ENCODE assay signal across 18 cellular contexts in genomic region chr12:110186059-110186458, GRCh38.
DNase-seq lines count a peak whose midpoint lies in the region; ATAC-seq, FAIRE-seq and TF ChIP-seq lines count a peak whose summit lies in the region.
"Had no signal": no experiment of that assay in that cellular context is flagged by ENCODE, and none has a peak within 500 bp of the region (broad histone marks: within the 10 kb centered on the region; RNA-seq: fewer than 3 reads in every experiment).

No MANE protein-coding gene starts in this region.

- in situ Hi-C loops in GM23248 (cut with MboI) (no loop called here), GM12878 (cut with MboI) (no loop called here)

- H3K27ac ChIP-seq in GM23248 = no peak overlapping the region
- H3K27ac ChIP-seq in GM12878 (ENCODE audit: control insufficient read depth, insufficient read depth) = no peak overlapping the region
- no peak overlapping the region for H3K27ac ChIP-seq in pancreas
- no peak overlapping the region for H3K27ac ChIP-seq in substantia nigra (ENCODE audit: low read depth, low read length, poor library complexity, severe bottlenecking)
- H3K27ac ChIP-seq: C4-2B, KMS-11 had no signal

- no peak for TF ChIP-seq CTCF in GM12878 (IDR thresholded peaks at IDR 0.05 in 2 of 3, conservative IDR thresholded peaks at IDR 0.05 in 1 of 3; ENCODE audit: control insufficient read depth in 2 of 3, extremely low read depth in 1 of 3, insufficient read depth in 1 of 3, low read depth in 3 of 3, low read length in 3 of 3)
- TF ChIP-seq CTCF in pancreas (IDR thresholded peaks at IDR 0.05) = no peak

- peak; percentile 2 for DNase-seq in GM23248
- no peak for DNase-seq in GM12878 (ENCODE audit: low read depth, low spot score)
- DNase-seq in pancreas = no peak
- no peak for DNase-seq in substantia nigra (lab: John Stamatoyannopoulos, UW)
- no peak for DNase-seq in foreskin melanocyte
- DNase-seq: AML-193; Caco-2; CD4-positive, alpha-beta T cell; GDM1; HCEC 1CT; HFFc6 had no signal

- peaks cover 6% of the 10 kb centered on the region for H3F3A ChIP-seq in GM23248 (ENCODE audit: insufficient read depth)

- no peak for ATAC-seq in GM12878
- ATAC-seq in pancreas = no peak
- ATAC-seq in HG02571 (IDR thresholded peaks at IDR 0.05; ENCODE audit: unreplicated experiment) = no peak

- H3K9me2 ChIP-seq in GM23248 (ENCODE audit: insufficient read depth) = no peaks in the 10 kb centered on the region

- WGBS in GM23248 (ENCODE audit: low coverage in 1 of 2, low lambda C conversion rate in 2 of 2, missing lambda C conversion rate in 2 of 2), 2 experiments = 100% methylated on average over 1 of the region's 1 CpG
- WGBS in GM12878 (ENCODE audit: insufficient coverage, insufficient replicate concordance, low lambda C conversion rate, missing lambda C conversion rate) = 100% methylated on average over 1 of the region's 1 CpG
- 98% methylated on average over 1 of the region's 1 CpG for whole genome bisulfite sequencing in pancreas, 2 donors

- no peak for TF ChIP-seq POLR2A in GM12878 (IDR thresholded peaks at IDR 0.05; ENCODE audit: low read depth, low read length)

- RAD21 ChIA-PET in GM12878 (lab: Charles Lee; ENCODE audit: unreplicated experiment) = no interaction called here

- no peak for TF ChIP-seq EP300 in GM12878 (IDR thresholded peaks at IDR 0.05; ENCODE audit: borderline replicate concordance in 1 of 2, control insufficient read depth in 1 of 2, low read depth in 2 of 2, low read length in 2 of 2)

- H3K4me1 ChIP-seq in GM23248 (ENCODE audit: insufficient read depth) = peaks cover 9% of the 10 kb centered on the region
- no peaks in the 10 kb centered on the region for H3K4me1 ChIP-seq in GM12878 (ENCODE audit: control insufficient read depth, insufficient read depth, low read length)
- no peaks in the 10 kb centered on the region for H3K4me1 ChIP-seq in pancreas
- H3K4me1 ChIP-seq: Caco-2 had no signal

- H3K4me2 ChIP-seq in GM23248 (ENCODE audit: unreplicated experiment) (no peak overlapping the region), GM12878 (ENCODE audit: control insufficient read depth, insufficient read depth) (no peak overlapping the region)
- H3K4me2 ChIP-seq: KMS-11 had no signal

- H3K4me3 ChIP-seq in GM23248 = no peak overlapping the region
- H3K4me3 ChIP-seq in GM12878 = no peak overlapping the region
- no peak overlapping the region for H3K4me3 ChIP-seq in pancreas

- H3K9ac ChIP-seq in GM23248 (no peak overlapping the region), GM12878 (ENCODE audit: control insufficient read depth, insufficient read depth, low read length) (no peak overlapping the region)
- H3K9ac ChIP-seq: KMS-11 had no signal

- intact Hi-C loops in GM12878 (cut with micrococcal nuclease; ENCODE audit: unreplicated experiment) = no loop called here
- intact Hi-C loops in pancreas (cut with DNase I) = no loop called here

- TF ChIP-seq RAD21 in GM12878 (IDR thresholded peaks at IDR 0.05; ENCODE audit: insufficient read depth, low read depth, low read length) = no peak

- FAIRE-seq in G401.6 (lab: Jason Lieb, UNC) (peak; percentile 80), GM12878 (lab: Jason Lieb, UNC) (no peak), pancreas (lab: Jason Lieb, UNC) (peak; percentile 5)
- FAIRE-seq: A204.1, D721Med, H54 had no signal

- POLR2A ChIA-PET in GM12878 (lab: Charles Lee) = no interaction called here

- SMC1A ChIA-PET in GM12878 (lab: Charles Lee; ENCODE audit: uncharacterized antibody, unreplicated experiment) = interaction anchor here (1.6 kb wide), 1 partner anchor 10 kb away, joined by 4 read pairs; no protein-coding TSS in a partner anchor

- H3K27me3 ChIP-seq in GM23248 (replicated peaks; ENCODE audit: insufficient read depth) (no peaks in the 10 kb centered on the region), GM12878 (replicated peaks in 1 of 2; ENCODE audit: control insufficient read depth in 2 of 2, insufficient read depth in 2 of 2, low read length in 1 of 2) (no peaks in the 10 kb centered on the region), pancreas (no peaks in the 10 kb centered on the region)

- H3K9me3 ChIP-seq in GM23248 (ENCODE audit: low read depth) (no peaks in the 10 kb centered on the region), GM12878 (replicated peaks; ENCODE audit: control insufficient read depth, insufficient read depth, low read length) (no peaks in the 10 kb centered on the region; the same call in none of the 3 replicates), pancreas (peaks cover 0 to 4% (median 0%) of the 10 kb centered on the region in 4 donors)

- H4K20me1 ChIP-seq in GM23248 (ENCODE audit: insufficient read depth) = no peaks in the 10 kb centered on the region
- H4K20me1 ChIP-seq in GM12878 (ENCODE audit: control insufficient read depth, insufficient read depth) = no peaks in the 10 kb centered on the region

- no peak overlapping the region for H2AFZ ChIP-seq in GM23248
- H2AFZ ChIP-seq in GM12878 (ENCODE audit: control insufficient read depth, low read depth, low read length) = no peak overlapping the region

- BruUV-seq in GM12878 (replicated peaks; lab: Mats Ljungman, UMichigan) = no TSS peak

- H3K36me3 ChIP-seq in GM23248 (ENCODE audit: low read depth) (peaks cover 13% of the 10 kb centered on the region), GM12878 (ENCODE audit: control insufficient read depth in 2 of 2, insufficient read depth in 2 of 2, low read length in 1 of 2) (no peaks in the 10 kb centered on the region), pancreas (no peaks in the 10 kb centered on the region)

- no peaks in the 10 kb centered on the region for H3K79me2 ChIP-seq in GM23248 (ENCODE audit: insufficient read depth)
- no peaks in the 10 kb centered on the region for H3K79me2 ChIP-seq in GM12878 (ENCODE audit: control insufficient read depth, insufficient read depth, low read length)

- CTCF ChIA-PET in GM12878 (lab: Yijun Ruan, JAX) = no interaction called here

TF ChIP-seq in GM12878, 131 proteins besides CTCF, POLR2A, EP300 and RAD21:
- TF ChIP-seq CBX5 (IDR thresholded peaks at IDR 0.05; ENCODE audit: low read depth) (peak; percentile 95; the same call in 1 of the 2 replicates), KLF5 (IDR thresholded peaks at IDR 0.05; ENCODE audit: partially characterized antibody) (no peak), ZNF217 (IDR thresholded peaks at IDR 0.05) (no peak), PKNOX1 (IDR thresholded peaks at IDR 0.05) (no peak), TCF12 (IDR thresholded peaks at IDR 0.05; ENCODE audit: low read depth, low read length) (no peak), NBN (IDR thresholded peaks at IDR 0.05) (0 out of 2 replicates have a peak, but pooled peaks have one; percentile 37), RELB (IDR thresholded peaks at IDR 0.05; ENCODE audit: low read depth) (no peak), MAX (IDR thresholded peaks at IDR 0.05; ENCODE audit: low read depth, low read length) (no peak), IKZF1 (conservative IDR thresholded peaks at IDR 0.05) (no peak), ATF7 (IDR thresholded peaks at IDR 0.05; ENCODE audit: low read depth) (no peak), ZZZ3 (IDR thresholded peaks at IDR 0.05; ENCODE audit: control insufficient read depth, insufficient read length, low read depth) (no peak), JUND (IDR thresholded peaks at IDR 0.05; ENCODE audit: low read depth, low read length) (no peak), SUZ12 (IDR thresholded peaks at IDR 0.05; ENCODE audit: unreplicated experiment) (no peak)
